Comparison of ENCODE assay signal across 14 cellular contexts in genomic region chr15:66966256-66966655, GRCh38.
DNase-seq lines count a peak whose midpoint lies in the region; TF ChIP-seq lines count a peak whose summit lies in the region.
"Had no signal": no experiment of that assay in that cellular context is flagged by ENCODE, and none has a peak within 500 bp of the region (broad histone marks: within the 10 kb centered on the region; RNA-seq: fewer than 3 reads in every experiment).

No MANE protein-coding gene starts in this region.

- intact Hi-C loops in MCF 10A (cut with micrococcal nuclease) (no loop called here), breast epithelium (cut with DNase I; ENCODE audit: low total_unique reads) (no loop called here)
- intact Hi-C loops in activated T-helper 1 cell treated with anti-CD3 and anti-CD28 coated beads, Interleukin-12 subunit alpha, Interleukin-12 subunit beta, Interleukin-2, Interleukin-4 antibody, amounts not matched to agents 30 ng/mL and 10 ng/mL and 1 ng/mL, durations not matched to agents 14 hours and 24 hours and 36 hours (cut with micrococcal nuclease) = no loop called here

- no peak overlapping the region for H3K4me3 Mint-ChIP-seq in MCF 10A (ENCODE audit: unreplicated experiment)
- H3K4me3 Mint-ChIP-seq in endothelial cell (ENCODE audit: unreplicated experiment) = no peak overlapping the region
- no peak overlapping the region for H3K4me3 Mint-ChIP-seq in activated T-helper 1 cell treated with anti-CD3 and anti-CD28 coated beads, Interleukin-12 subunit alpha, Interleukin-12 subunit beta, Interleukin-2, Interleukin-4 antibody, amounts not matched to agents 30 ng/mL and 10 ng/mL and 1 ng/mL, durations not matched to agents 14 hours and 24 hours and 36 hours
- H3K4me3 Mint-ChIP-seq: activated naive CD8-positive, alpha-beta T cell treated with anti-CD3 and anti-CD28 coated beads, Interleukin-2, amount 10 ng/mL, durations not matched to agents 7 days and 5 days had no signal

- H3K36me3 Mint-ChIP-seq in MCF 10A (ENCODE audit: insufficient read depth, unreplicated experiment) (no peaks in the 10 kb centered on the region), endothelial cell (ENCODE audit: low read depth, unreplicated experiment) (no peaks in the 10 kb centered on the region)
- H3K36me3 Mint-ChIP-seq in activated T-helper 1 cell treated with anti-CD3 and anti-CD28 coated beads, Interleukin-12 subunit alpha, Interleukin-12 subunit beta, Interleukin-2, Interleukin-4 antibody, amounts not matched to agents 30 ng/mL and 10 ng/mL and 1 ng/mL, durations not matched to agents 14 hours and 24 hours and 36 hours (ENCODE audit: low read depth) = no peaks in the 10 kb centered on the region
- H3K36me3 Mint-ChIP-seq: activated naive CD8-positive, alpha-beta T cell treated with anti-CD3 and anti-CD28 coated beads, Interleukin-2, amount 10 ng/mL, durations not matched to agents 7 days and 5 days had no signal

- H3K4me3 ChIP-seq in breast epithelium (no peak overlapping the region), OCI-LY1 (ENCODE audit: low read depth, low read length, poor library complexity, severe bottlenecking) (no peak overlapping the region), smooth muscle cell (no peak overlapping the region)
- H3K4me3 ChIP-seq: tibial artery had no signal

- H3K9me3 Mint-ChIP-seq in MCF 10A (ENCODE audit: unreplicated experiment) (no peaks in the 10 kb centered on the region), endothelial cell (ENCODE audit: unreplicated experiment) (no peaks in the 10 kb centered on the region)
- H3K9me3 Mint-ChIP-seq in activated T-helper 1 cell treated with anti-CD3 and anti-CD28 coated beads, Interleukin-12 subunit alpha, Interleukin-12 subunit beta, Interleukin-2, Interleukin-4 antibody, amounts not matched to agents 30 ng/mL and 10 ng/mL and 1 ng/mL, durations not matched to agents 14 hours and 24 hours and 36 hours = no peaks in the 10 kb centered on the region
- H3K9me3 Mint-ChIP-seq: activated naive CD8-positive, alpha-beta T cell treated with anti-CD3 and anti-CD28 coated beads, Interleukin-2, amount 10 ng/mL, durations not matched to agents 7 days and 5 days had no signal

- CTCF ChIA-PET in MCF 10A (lab: Yijun Ruan, JAX) = interaction anchor here (1.1 kb wide), 1 partner anchor 14 kb away, joined by 3 read pairs; no protein-coding TSS in a partner anchor

- H3K4me1 Mint-ChIP-seq in MCF 10A (ENCODE audit: insufficient read depth, unreplicated experiment) = no peaks in the 10 kb centered on the region
- H3K4me1 Mint-ChIP-seq in endothelial cell (ENCODE audit: unreplicated experiment) = peaks cover 3% of the 10 kb centered on the region
- peaks cover 5% of the 10 kb centered on the region for H3K4me1 Mint-ChIP-seq in activated T-helper 1 cell treated with anti-CD3 and anti-CD28 coated beads, Interleukin-12 subunit alpha, Interleukin-12 subunit beta, Interleukin-2, Interleukin-4 antibody, amounts not matched to agents 30 ng/mL and 10 ng/mL and 1 ng/mL, durations not matched to agents 14 hours and 24 hours and 36 hours (ENCODE audit: low read depth)
- H3K4me1 Mint-ChIP-seq: activated naive CD8-positive, alpha-beta T cell treated with anti-CD3 and anti-CD28 coated beads, Interleukin-2, amount 10 ng/mL, durations not matched to agents 7 days and 5 days had no signal

- H3K27me3 Mint-ChIP-seq in MCF 10A (ENCODE audit: insufficient read depth, unreplicated experiment) = no peaks in the 10 kb centered on the region
- H3K27me3 Mint-ChIP-seq in endothelial cell (ENCODE audit: unreplicated experiment) = no peaks in the 10 kb centered on the region
- H3K27me3 Mint-ChIP-seq in activated T-helper 1 cell treated with anti-CD3 and anti-CD28 coated beads, Interleukin-12 subunit alpha, Interleukin-12 subunit beta, Interleukin-2, Interleukin-4 antibody, amounts not matched to agents 30 ng/mL and 10 ng/mL and 1 ng/mL, durations not matched to agents 14 hours and 24 hours and 36 hours (ENCODE audit: insufficient read depth) = peaks cover 15% of the 10 kb centered on the region

- no peak for TF ChIP-seq POLR2A in breast epithelium (IDR thresholded peaks at IDR 0.05)

- peak; percentile 5 for TF ChIP-seq CTCF in MCF 10A (IDR thresholded peaks at IDR 0.05; ENCODE audit: unreplicated experiment)
- no peak for TF ChIP-seq CTCF in breast epithelium (IDR thresholded peaks at IDR 0.05)
- peak; percentile 47; the same call in 1 of the 2 replicates for TF ChIP-seq CTCF in OCI-LY1 (IDR thresholded peaks at IDR 0.05; ENCODE audit: low read length)
- TF ChIP-seq CTCF in endothelial cell (IDR thresholded peaks at IDR 0.05; ENCODE audit: unreplicated experiment) = peak; percentile 49
- peak; percentile 27 for TF ChIP-seq CTCF in smooth muscle cell (IDR thresholded peaks at IDR 0.05; ENCODE audit: borderline replicate concordance, insufficient read depth, poor library complexity, severe bottlenecking)

- H3K9ac ChIP-seq in OCI-LY1 (ENCODE audit: low read length) (no peak overlapping the region), smooth muscle cell (ENCODE audit: low read depth) (no peak overlapping the region)

- H3K79me2 ChIP-seq in OCI-LY1 (ENCODE audit: insufficient read depth, low read length) (no peaks in the 10 kb centered on the region), smooth muscle cell (ENCODE audit: low read depth) (no peaks in the 10 kb centered on the region)

- H4K20me1 ChIP-seq in OCI-LY1 (ENCODE audit: insufficient read depth, low read length) (no peaks in the 10 kb centered on the region), smooth muscle cell (ENCODE audit: low read depth) (no peaks in the 10 kb centered on the region)

- H3K36me3 ChIP-seq in breast epithelium (no peaks in the 10 kb centered on the region), OCI-LY1 (ENCODE audit: insufficient read depth, low read length) (no peaks in the 10 kb centered on the region), smooth muscle cell (ENCODE audit: low read depth) (no peaks in the 10 kb centered on the region)
- H3K36me3 ChIP-seq: tibial artery had no signal

- no peak overlapping the region for H3K4me2 ChIP-seq in OCI-LY1 (ENCODE audit: low read length)
- H3K4me2 ChIP-seq in smooth muscle cell = no peak overlapping the region

- no peaks in the 10 kb centered on the region for H3K27me3 ChIP-seq in breast epithelium
- 0 out of 2 replicates have a peak, but pooled peaks cover 5% of the 10 kb centered on the region for H3K27me3 ChIP-seq in OCI-LY1 (ENCODE audit: insufficient read depth, low read length)
- H3K27me3 ChIP-seq in smooth muscle cell (ENCODE audit: low read depth) = no peaks in the 10 kb centered on the region
- H3K27me3 ChIP-seq: tibial artery had no signal

- H3K9me2 ChIP-seq in OCI-LY1 (ENCODE audit: low read depth, low read length) = no peaks in the 10 kb centered on the region

- no TSS peak for BruUV-seq in MCF 10A (replicated peaks; lab: Mats Ljungman, UMichigan)

- H3K27ac Mint-ChIP-seq in MCF 10A (ENCODE audit: low read depth, unreplicated experiment) (no peak overlapping the region), endothelial cell (ENCODE audit: unreplicated experiment) (no peak overlapping the region)
- H3K27ac Mint-ChIP-seq in activated T-helper 1 cell treated with anti-CD3 and anti-CD28 coated beads, Interleukin-12 subunit alpha, Interleukin-12 subunit beta, Interleukin-2, Interleukin-4 antibody, amounts not matched to agents 30 ng/mL and 10 ng/mL and 1 ng/mL, durations not matched to agents 14 hours and 24 hours and 36 hours = no peak overlapping the region
- H3K27ac Mint-ChIP-seq: activated naive CD8-positive, alpha-beta T cell treated with anti-CD3 and anti-CD28 coated beads, Interleukin-2, amount 10 ng/mL, durations not matched to agents 7 days and 5 days had no signal

- H2AFZ ChIP-seq in OCI-LY1 (ENCODE audit: low read length) = no peak overlapping the region
- H2AFZ ChIP-seq in smooth muscle cell (ENCODE audit: low read depth) = no peak overlapping the region

- H3K4me1 ChIP-seq in breast epithelium (no peaks in the 10 kb centered on the region), OCI-LY1 (ENCODE audit: insufficient read depth, low read length, severe bottlenecking) (no peaks in the 10 kb centered on the region), smooth muscle cell (ENCODE audit: low read depth) (no peaks in the 10 kb centered on the region)
- H3K4me1 ChIP-seq: tibial artery had no signal

- 94% methylated on average over 2 of the region's 2 CpGs for WGBS in smooth muscle cell (ENCODE audit: low lambda C conversion rate)

- H3K9me3 ChIP-seq in breast epithelium = no peaks in the 10 kb centered on the region
- no peaks in the 10 kb centered on the region for H3K9me3 ChIP-seq in OCI-LY1 (ENCODE audit: low read length)
- no peaks in the 10 kb centered on the region for H3K9me3 ChIP-seq in smooth muscle cell (replicated peaks; ENCODE audit: low read depth)
- H3K9me3 ChIP-seq: tibial artery had no signal

- peak; percentile 31 for DNase-seq in MCF 10A (ENCODE audit: unreplicated experiment)
- no peak for DNase-seq in breast epithelium (ENCODE audit: low spot score in 2 of 2)
- DNase-seq in endothelial cell (ENCODE audit: low spot score) = no peak
- DNase-seq in smooth muscle cell (lab: John Stamatoyannopoulos, UW; ENCODE audit: unreplicated experiment) = no peak
- no peak for DNase-seq in activated CD4-positive, alpha-beta T cell treated with anti-CD3 and anti-CD28 coated beads for 1 hour
- DNase-seq in activated T-helper 1 cell treated with anti-CD3 and anti-CD28 coated beads, Interleukin-12 subunit alpha, Interleukin-12 subunit beta, Interleukin-2, Interleukin-4 antibody, amounts not matched to agents 30 ng/mL and 10 ng/mL and 1 ng/mL, durations not matched to agents 14 hours and 24 hours and 36 hours (ENCODE audit: low spot score) = no peak
- DNase-seq in NOMO-1 treated with dmso at 0.1 percent for 144 hours (lab: John Stamatoyannopoulos, UW; ENCODE audit: unreplicated experiment) = no peak
- DNase-seq: ACHN; activated naive CD8-positive, alpha-beta T cell treated with anti-CD3 and anti-CD28 coated beads, Interleukin-2, amount 10 ng/mL, durations not matched to agents 7 days and 5 days; cortex of kidney; midbrain; NCI-H2171 had no signal

- POLR2A ChIA-PET in MCF 10A (lab: Yijun Ruan, JAX) = no interaction called here

- no peak overlapping the region for H3K27ac ChIP-seq in breast epithelium
- H3K27ac ChIP-seq in OCI-LY1 (ENCODE audit: low read depth, low read length, poor library complexity, severe bottlenecking) = no peak overlapping the region
- no peak overlapping the region for H3K27ac ChIP-seq in smooth muscle cell (ENCODE audit: low read depth)
- H3K27ac ChIP-seq: tibial artery had no signal

- H3F3A ChIP-seq in OCI-LY1 (ENCODE audit: insufficient read depth, low read length) (no peaks in the 10 kb centered on the region), smooth muscle cell (ENCODE audit: low read depth) (no peaks in the 10 kb centered on the region)

Comparison
In these comparisons a context has a peak if more than half of its experiments do, and no peak if none do; other contexts are left out.
1. CTCF ChIP-seq: peak in MCF 10A (single experiment), OCI-LY1 (single experiment), endothelial cell (single experiment) and smooth muscle cell (single experiment); none in breast epithelium (0 of 3).